8 cellular contexts compared by ENCODE assay signal in the genomic region with DNA sequence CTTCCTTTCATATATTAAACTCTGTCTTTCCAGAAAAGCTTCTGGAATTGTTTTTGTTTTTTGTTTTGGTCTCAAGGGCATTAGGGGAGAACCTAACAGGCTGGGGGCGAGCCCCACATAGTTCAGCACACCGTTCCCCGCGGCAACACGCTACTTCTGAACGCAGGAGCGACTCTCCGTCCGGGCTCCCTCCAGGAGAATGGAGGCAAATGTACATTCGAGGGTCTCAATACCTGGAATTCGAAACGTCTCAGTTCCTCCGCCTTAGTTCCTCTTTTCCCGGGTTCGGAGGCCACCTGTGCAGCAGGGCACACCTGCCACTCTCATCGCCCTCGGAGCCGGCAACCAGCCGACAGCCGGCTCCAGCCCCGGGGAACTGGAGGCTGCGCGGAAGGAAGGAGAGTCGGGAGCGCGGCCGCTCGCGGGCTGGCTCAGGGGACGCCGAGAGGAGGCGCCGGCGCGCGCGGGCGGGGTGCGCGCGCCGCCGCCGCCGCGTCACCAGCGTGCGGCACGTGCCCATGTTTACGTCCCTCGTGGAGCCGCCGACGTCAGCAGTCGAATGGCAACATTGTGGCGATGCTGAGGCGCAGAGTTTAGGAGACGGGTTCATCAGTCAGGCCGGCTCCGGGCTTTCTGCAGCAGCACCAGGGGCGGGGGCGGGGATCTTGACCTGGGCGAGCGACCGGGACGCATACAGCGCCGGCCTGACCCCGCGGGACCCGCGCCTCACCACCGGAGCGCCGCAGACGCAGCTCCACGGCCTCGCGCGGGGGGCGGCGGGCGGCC. TPM values are rescaled to one million over a fixed set of nuclear protein-coding genes. Genes with fewer than 3 reads are reported as not detected.
DNase-seq lines count a peak whose midpoint lies in the region; ATAC-seq and TF ChIP-seq lines count a peak whose summit lies in the region.

TSS of gene JMY (plus strand) at position 554 of the 786 bp plus-strand sequence. CDS start 520 bp downstream, outside the sequence.

- DNase-seq in CD8-positive, alpha-beta T cell = peak; percentile 72 to 90 (median 84)
- DNase-seq in HK-2 (ENCODE audit: unreplicated experiment) (peak; percentile 77), NOMO-1 treated with dmso at 0.1 percent for 144 hours (lab: John Stamatoyannopoulos, UW; ENCODE audit: unreplicated experiment) (peak; percentile 61), epidermal melanocyte (ENCODE audit: insufficient read length, low spot score) (peak; percentile 80)
- DNase-seq in activated CD8-positive, alpha-beta memory T cell treated with anti-CD3 and anti-CD28 coated beads, Interleukin-2, amount 50 U/mL, for 48 hours = peak; percentile 89
- peak; percentile 75 to 78 for DNase-seq in stimulated activated CD8-positive, alpha-beta memory T cell treated with anti-CD3 and anti-CD28 coated beads, Interleukin-2, amount 100 ng/mL, for 48 hours (ENCODE audit: low read depth in 2 of 2)

- POLR2A ChIA-PET in CD8-positive, alpha-beta T cell (lab: Charles Lee) = interaction anchor here (0.7 to 2.1 kb wide), 4 partner anchors 251 to 942 kb away, joined by 3 to 11 read pairs (median 4); partner anchors contain the start of genes AP3B1, ARSB, HOMER1 and SCAMP1

- peak within 1 kb of the TSS; percentile 79 for H3K4me3 ChIP-seq in CD8-positive, alpha-beta T cell (ENCODE audit: low read depth, low read length)
- peak within 1 kb of the TSS; percentile 75 for H3K4me3 ChIP-seq in mononuclear cell (ENCODE audit: low read length)

- H3K36me3 ChIP-seq in CD8-positive, alpha-beta T cell (ENCODE audit: insufficient read depth, low read length) = no peaks in the 10 kb centered on the region

- peaks cover 20% of the 10 kb centered on the region for H3K36me3 Mint-ChIP-seq in CD8-positive, alpha-beta T cell

- peaks cover 34% of the 10 kb centered on the region for H3K4me1 Mint-ChIP-seq in CD8-positive, alpha-beta T cell (ENCODE audit: low read depth)

- H3K9me3 Mint-ChIP-seq in CD8-positive, alpha-beta T cell = no peaks in the 10 kb centered on the region

- no peaks in the 10 kb centered on the region for H3K27me3 Mint-ChIP-seq in CD8-positive, alpha-beta T cell (ENCODE audit: low read depth)

- intact Hi-C loops in CD8-positive, alpha-beta T cell (cut with DNase I, micrococcal nuclease) = loop anchor here (1.0 to 10.0 kb wide), 13 partner anchors 52 to 1743 kb away; partner anchors contain the start of genes ARSB (in 2 of the 2), HOMER1 (in 2 of the 2), TENT2 (in 2 of the 2) and AP3B1 (in 1 of the 2)

- H3K27ac Mint-ChIP-seq in CD8-positive, alpha-beta T cell = peak within 1 kb of the TSS; percentile 96

- no peaks in the 10 kb centered on the region for H3K9me3 ChIP-seq in CD8-positive, alpha-beta T cell (ENCODE audit: low read length)
- H3K9me3 ChIP-seq in mononuclear cell (ENCODE audit: low read depth, low read length) = no peaks in the 10 kb centered on the region

- H3K27me3 ChIP-seq in CD8-positive, alpha-beta T cell (ENCODE audit: insufficient read depth, low read length) = no peaks in the 10 kb centered on the region
- H3K27me3 ChIP-seq in mononuclear cell (ENCODE audit: insufficient read depth, low read length) = peaks cover 13% of the 10 kb centered on the region

- peaks cover 28% of the 10 kb centered on the region for H3K4me1 ChIP-seq in CD8-positive, alpha-beta T cell (ENCODE audit: insufficient read depth, low read length)
- H3K4me1 ChIP-seq in mononuclear cell (ENCODE audit: insufficient read depth, low read length) = peaks cover 39% of the 10 kb centered on the region

- H3K27ac ChIP-seq in CD8-positive, alpha-beta T cell (ENCODE audit: low read depth, low read length) = peak within 1 kb of the TSS; percentile 98

- CTCF ChIA-PET in CD8-positive, alpha-beta T cell (lab: Charles Lee) = interaction anchor here (1.1 kb wide), 2 partner anchors 18 to 102 kb away, joined by 3 to 4 read pairs; no protein-coding TSS in a partner anchor

- peak within 1 kb of the TSS; percentile 97 for H3K4me3 Mint-ChIP-seq in CD8-positive, alpha-beta T cell

- peak; percentile 86 for ATAC-seq in CD8-positive, alpha-beta T cell
- ATAC-seq in GM19455 (IDR thresholded peaks at IDR 0.05; ENCODE audit: unreplicated experiment) = peak; percentile 68

- TF ChIP-seq CTCF in CD8-positive, alpha-beta T cell (IDR thresholded peaks at IDR 0.05) = no peak

RNA-seq across cellular contexts. Expression of gene JMY, which starts in this region (rescaled TPM):
- 100 to 1,000 TPM; 104 TPM for total RNA-seq in CD8-positive, alpha-beta T cell
- total RNA-seq in mononuclear cell = 77.6 TPM

Comparison
In these comparisons a context has a peak if more than half of its experiments do, and no peak if none do; other contexts are left out.
1. Peak in every context shown above with its lines: DNase-seq, ATAC-seq, H3K4me3 ChIP-seq and H3K27ac ChIP-seq.